Comparison of ENCODE assay signal across 19 cellular contexts in genomic region chr2:112024246-112024645, GRCh38. TPM values are rescaled to one million over a fixed set of nuclear protein-coding genes. Genes with fewer than 3 reads are reported as not detected.
A peak's percentile ranks its signal among the peaks of the same experiment; 100 is the strongest.
DNase-seq lines count a peak whose midpoint lies in the region; TF ChIP-seq lines count a peak whose summit lies in the region.
"Had no signal": no experiment of that assay in that cellular context is flagged by ENCODE, and none has a peak within 500 bp of the region (broad histone marks: within the 10 kb centered on the region; RNA-seq: fewer than 3 reads in every experiment).

No MANE protein-coding gene starts in this region.

- peak overlapping the region; percentile 86 for H3K27ac Mint-ChIP-seq in dendritic cell treated with granulocyte-macrophage colony-stimulating factor and Interleukin-4, amounts not matched to agents 40 ng/mL and 50 ng/mL, for 4 days
- H3K27ac Mint-ChIP-seq: HFFc6 had no signal

- TF ChIP-seq CTCF in dorsolateral prefrontal cortex (IDR thresholded peaks at IDR 0.05 in 54 of 56, conservative IDR thresholded peaks at IDR 0.05 in 2 of 56; ENCODE audit: low read depth in 1 of 56, partially characterized antibody in 56 of 56) = no peak

- H3K9me3 Mint-ChIP-seq in dendritic cell treated with granulocyte-macrophage colony-stimulating factor and Interleukin-4, amounts not matched to agents 40 ng/mL and 50 ng/mL, for 4 days = no peaks in the 10 kb centered on the region
- H3K9me3 Mint-ChIP-seq: H9, HFFc6 had no signal

- no peak overlapping the region for H3K4me3 Mint-ChIP-seq in dendritic cell treated with granulocyte-macrophage colony-stimulating factor and Interleukin-4, amounts not matched to agents 40 ng/mL and 50 ng/mL, for 4 days
- H3K4me3 Mint-ChIP-seq: H9, HFFc6 had no signal

- peak; percentile 43 for DNase-seq in Ammon's horn (ENCODE audit: low spot score)
- DNase-seq in RPMI8226 = peak; percentile 84
- DNase-seq in medulla oblongata (ENCODE audit: extremely low spot score) = peak; percentile 42
- no peak for DNase-seq in middle frontal gyrus (ENCODE audit: extremely low spot score, low spot score)
- DNase-seq in dorsolateral prefrontal cortex = no peak
- DNase-seq in retina = no peak
- DNase-seq in DMS153 (lab: John Stamatoyannopoulos, UW) = no peak
- DNase-seq: 8988T; H9; HFFc6; KBM-7; NCI-H1092 treated with DMSO at 0.1 percent for 48 hours; NCI-H1436 treated with DMSO at 0.1 percent for 48 hours; NCI-H1930; NCI-H510A; NCI-H748 treated with DMSO at 0.1 percent for 48 hours; NK-92 treated with Interleukin-12 subunit alpha and Interleukin-12 subunit beta, amount 100 ng/mL, for 24 hours had no signal

- intact Hi-C loops in dendritic cell treated with granulocyte-macrophage colony-stimulating factor and Interleukin-4, amounts not matched to agents 40 ng/mL and 50 ng/mL, for 4 days (cut with micrococcal nuclease) = no loop called here
- intact Hi-C loops in dorsolateral prefrontal cortex (cut with DNase I) = no loop called here

- H3K27me3 Mint-ChIP-seq in dendritic cell treated with granulocyte-macrophage colony-stimulating factor and Interleukin-4, amounts not matched to agents 40 ng/mL and 50 ng/mL, for 4 days = peaks cover 3% of the 10 kb centered on the region

- no peaks in the 10 kb centered on the region for H3K36me3 Mint-ChIP-seq in dendritic cell treated with granulocyte-macrophage colony-stimulating factor and Interleukin-4, amounts not matched to agents 40 ng/mL and 50 ng/mL, for 4 days (ENCODE audit: low read depth)

- H3K4me1 Mint-ChIP-seq in dendritic cell treated with granulocyte-macrophage colony-stimulating factor and Interleukin-4, amounts not matched to agents 40 ng/mL and 50 ng/mL, for 4 days (ENCODE audit: low read depth) = peaks cover 37% of the 10 kb centered on the region

- H3K4me3 ChIP-seq in dorsolateral prefrontal cortex = no peak overlapping the region
- H3K4me3 ChIP-seq: GM12878 had no signal

- peak overlapping the region in 6 of 59 donors; percentile 12 to 51 (median 29) for H3K27ac ChIP-seq in dorsolateral prefrontal cortex

- no peaks in the 10 kb centered on the region for H3K27me3 ChIP-seq in dorsolateral prefrontal cortex

RNA-seq across cellular contexts. Expression of gene TMEM87B, which starts 30.8 kb away (rescaled TPM):
- total RNA-seq in dorsolateral prefrontal cortex = 10 to 100 TPM in 114 of 120 experiments, 1 to 10 TPM in 6; 7.2 to 27.9 (median 14.7) TPM

Comparison
In these comparisons a context has a peak if more than half of its experiments do, and no peak if none do; other contexts are left out.
1. DNase-seq: peak in Ammon's horn (single experiment), RPMI8226 (single experiment) and medulla oblongata (single experiment); none in middle frontal gyrus (single experiment), dorsolateral prefrontal cortex (0 of 10), retina (single experiment) and DMS153 (single experiment).